ENCODE assay signal across 1 cellular context in genomic region chr9:104747565-104748358, GRCh38.
TF ChIP-seq lines count a peak whose summit lies in the region.

NIPSNAP3A (plus strand) TSS chr9:104747683; CDS start chr9:104747793, 110 bp downstream.

TF ChIP-seq in HepG2, 621 proteins besides CTCF, POLR2A, EP300 and RAD21 (continued from another document and continues in another):
- TF ChIP-seq ZNF687 (CRISPR knock-in tag; IDR thresholded peaks at IDR 0.05) (peak; percentile 90), ZFY (CRISPR knock-in tag; IDR thresholded peaks at IDR 0.05) (peak; percentile 87), RAD51 (IDR thresholded peaks at IDR 0.05; ENCODE audit: borderline replicate concordance) (no peak), HNRNPH1 (optimal IDR thresholded peaks at IDR 0.05; ENCODE audit: low read depth, low read length) (no peak), ZNF101 (CRISPR knock-in tag; IDR thresholded peaks at IDR 0.05; ENCODE audit: borderline replicate concordance, low read depth) (no peak), ZNF256 (CRISPR knock-in tag; conservative IDR thresholded peaks at IDR 0.05) (peak; percentile 45; the same call in 1 of the 2 replicates), SRSF9 (IDR thresholded peaks at IDR 0.05; ENCODE audit: borderline replicate concordance, insufficient read depth, low read depth, low read length, poor library complexity, severe bottlenecking) (no peak), ZNF597 (CRISPR knock-in tag; IDR thresholded peaks at IDR 0.05) (no peak), ZNF772 (CRISPR knock-in tag; IDR thresholded peaks at IDR 0.05) (no peak), ZNF878 (CRISPR knock-in tag; IDR thresholded peaks at IDR 0.05) (no peak), ZNF703 (CRISPR knock-in tag; IDR thresholded peaks at IDR 0.05; ENCODE audit: borderline replicate concordance) (no peak), SAP130 (CRISPR knock-in tag; IDR thresholded peaks at IDR 0.05; ENCODE audit: low read depth) (peak; percentile 75), TAF15 (IDR thresholded peaks at IDR 0.05; ENCODE audit: low read depth, low read length, poor library complexity, severe bottlenecking) (no peak), ZFP82 (CRISPR knock-in tag; IDR thresholded peaks at IDR 0.05; ENCODE audit: borderline replicate concordance) (no peak), MZF1 (CRISPR knock-in tag; IDR thresholded peaks at IDR 0.05; ENCODE audit: borderline replicate concordance) (no peak), IKZF4 (CRISPR knock-in tag; IDR thresholded peaks at IDR 0.05; ENCODE audit: borderline replicate concordance, low read depth, not compliant biosample characterization) (no peak), CHD2 (IDR thresholded peaks at IDR 0.05; ENCODE audit: low read depth, low read length) (no peak), ZBTB37 (CRISPR knock-in tag; IDR thresholded peaks at IDR 0.05) (no peak), ZFP90 (CRISPR knock-in tag; IDR thresholded peaks at IDR 0.05; ENCODE audit: borderline replicate concordance) (no peak), NFAT5 (CRISPR knock-in tag; IDR thresholded peaks at IDR 0.05) (0 out of 2 replicates have a peak, but pooled peaks have one; percentile 61), GATAD2A (CRISPR knock-in tag; IDR thresholded peaks at IDR 0.05) (no peak), CENPX (CRISPR knock-in tag; IDR thresholded peaks at IDR 0.05) (no peak), SOX5 (CRISPR knock-in tag; IDR thresholded peaks at IDR 0.05; ENCODE audit: borderline replicate concordance) (no peak; the same call in 1 of the 2 replicates), PHF5A (CRISPR knock-in tag; IDR thresholded peaks at IDR 0.05; ENCODE audit: low read depth, unreplicated experiment) (no peak), ZBTB20 (CRISPR knock-in tag; IDR thresholded peaks at IDR 0.05; ENCODE audit: borderline replicate concordance, low read depth) (peak; percentile 43; the same call in 1 of the 2 replicates), HIVEP1 (CRISPR knock-in tag; IDR thresholded peaks at IDR 0.05) (peak; percentile 74), RBAK (CRISPR knock-in tag; IDR thresholded peaks at IDR 0.05) (no peak), U2AF2 (IDR thresholded peaks at IDR 0.05; ENCODE audit: low read depth, low read length) (no peak), ZNF589 (CRISPR knock-in tag; conservative IDR thresholded peaks at IDR 0.05) (no peak), TEF (CRISPR knock-in tag; IDR thresholded peaks at IDR 0.05) (no peak), PAF1 (CRISPR knock-in tag; IDR thresholded peaks at IDR 0.05) (no peak)
- TF ChIP-seq, protein P1, sequence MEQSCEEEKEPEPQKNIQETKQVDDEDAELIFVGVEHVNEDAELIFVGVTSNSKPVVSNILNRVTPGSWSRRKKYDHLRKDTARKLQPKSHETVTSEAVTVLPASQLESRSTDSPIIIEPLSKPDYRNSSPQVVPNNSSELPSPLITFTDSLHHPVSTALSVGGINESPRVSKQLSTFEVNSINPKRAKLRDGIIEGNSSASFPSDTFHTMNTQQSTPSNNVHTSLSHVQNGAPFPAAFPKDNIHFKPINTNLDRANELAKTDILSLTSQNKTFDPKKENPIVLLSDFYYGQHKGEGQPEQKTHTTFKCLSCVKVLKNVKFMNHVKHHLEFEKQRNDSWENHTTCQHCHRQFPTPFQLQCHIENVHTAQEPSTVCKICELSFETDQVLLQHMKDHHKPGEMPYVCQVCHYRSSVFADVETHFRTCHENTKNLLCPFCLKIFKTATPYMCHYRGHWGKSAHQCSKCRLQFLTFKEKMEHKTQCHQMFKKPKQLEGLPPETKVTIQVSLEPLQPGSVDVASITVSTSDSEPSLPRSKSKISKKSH (CRISPR knock-in tag; IDR thresholded peaks at IDR 0.05; ENCODE audit: borderline replicate concordance) = no peak
- TF ChIP-seq, protein P2, sequence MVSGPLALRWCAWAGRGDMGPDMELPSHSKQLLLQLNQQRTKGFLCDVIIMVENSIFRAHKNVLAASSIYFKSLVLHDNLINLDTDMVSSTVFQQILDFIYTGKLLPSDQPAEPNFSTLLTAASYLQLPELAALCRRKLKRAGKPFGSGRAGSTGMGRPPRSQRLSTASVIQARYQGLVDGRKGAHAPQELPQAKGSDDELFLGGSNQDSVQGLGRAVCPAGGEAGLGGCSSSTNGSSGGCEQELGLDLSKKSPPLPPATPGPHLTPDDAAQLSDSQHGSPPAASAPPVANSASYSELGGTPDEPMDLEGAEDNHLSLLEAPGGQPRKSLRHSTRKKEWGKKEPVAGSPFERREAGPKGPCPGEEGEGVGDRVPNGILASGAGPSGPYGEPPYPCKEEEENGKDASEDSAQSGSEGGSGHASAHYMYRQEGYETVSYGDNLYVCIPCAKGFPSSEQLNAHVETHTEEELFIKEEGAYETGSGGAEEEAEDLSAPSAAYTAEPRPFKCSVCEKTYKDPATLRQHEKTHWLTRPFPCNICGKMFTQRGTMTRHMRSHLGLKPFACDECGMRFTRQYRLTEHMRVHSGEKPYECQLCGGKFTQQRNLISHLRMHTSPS (CRISPR knock-in tag; IDR thresholded peaks at IDR 0.05; ENCODE audit: low read depth) = no peak
- TF ChIP-seq, protein P3, sequence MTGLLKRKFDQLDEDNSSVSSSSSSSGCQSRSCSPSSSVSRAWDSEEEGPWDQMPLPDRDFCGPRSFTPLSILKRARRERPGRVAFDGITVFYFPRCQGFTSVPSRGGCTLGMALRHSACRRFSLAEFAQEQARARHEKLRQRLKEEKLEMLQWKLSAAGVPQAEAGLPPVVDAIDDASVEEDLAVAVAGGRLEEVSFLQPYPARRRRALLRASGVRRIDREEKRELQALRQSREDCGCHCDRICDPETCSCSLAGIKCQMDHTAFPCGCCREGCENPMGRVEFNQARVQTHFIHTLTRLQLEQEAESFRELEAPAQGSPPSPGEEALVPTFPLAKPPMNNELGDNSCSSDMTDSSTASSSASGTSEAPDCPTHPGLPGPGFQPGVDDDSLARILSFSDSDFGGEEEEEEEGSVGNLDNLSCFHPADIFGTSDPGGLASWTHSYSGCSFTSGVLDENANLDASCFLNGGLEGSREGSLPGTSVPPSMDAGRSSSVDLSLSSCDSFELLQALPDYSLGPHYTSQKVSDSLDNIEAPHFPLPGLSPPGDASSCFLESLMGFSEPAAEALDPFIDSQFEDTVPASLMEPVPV (CRISPR knock-in tag; IDR thresholded peaks at IDR 0.05) = no peak
- TF ChIP-seq, protein P4, sequence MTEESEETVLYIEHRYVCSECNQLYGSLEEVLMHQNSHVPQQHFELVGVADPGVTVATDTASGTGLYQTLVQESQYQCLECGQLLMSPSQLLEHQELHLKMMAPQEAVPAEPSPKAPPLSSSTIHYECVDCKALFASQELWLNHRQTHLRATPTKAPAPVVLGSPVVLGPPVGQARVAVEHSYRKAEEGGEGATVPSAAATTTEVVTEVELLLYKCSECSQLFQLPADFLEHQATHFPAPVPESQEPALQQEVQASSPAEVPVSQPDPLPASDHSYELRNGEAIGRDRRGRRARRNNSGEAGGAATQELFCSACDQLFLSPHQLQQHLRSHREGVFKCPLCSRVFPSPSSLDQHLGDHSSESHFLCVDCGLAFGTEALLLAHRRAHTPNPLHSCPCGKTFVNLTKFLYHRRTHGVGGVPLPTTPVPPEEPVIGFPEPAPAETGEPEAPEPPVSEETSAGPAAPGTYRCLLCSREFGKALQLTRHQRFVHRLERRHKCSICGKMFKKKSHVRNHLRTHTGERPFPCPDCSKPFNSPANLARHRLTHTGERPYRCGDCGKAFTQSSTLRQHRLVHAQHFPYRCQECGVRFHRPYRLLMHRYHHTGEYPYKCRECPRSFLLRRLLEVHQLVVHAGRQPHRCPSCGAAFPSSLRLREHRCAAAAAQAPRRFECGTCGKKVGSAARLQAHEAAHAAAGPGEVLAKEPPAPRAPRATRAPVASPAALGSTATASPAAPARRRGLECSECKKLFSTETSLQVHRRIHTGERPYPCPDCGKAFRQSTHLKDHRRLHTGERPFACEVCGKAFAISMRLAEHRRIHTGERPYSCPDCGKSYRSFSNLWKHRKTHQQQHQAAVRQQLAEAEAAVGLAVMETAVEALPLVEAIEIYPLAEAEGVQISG (CRISPR knock-in tag; IDR thresholded peaks at IDR 0.05) = peak; percentile 39
